11 cellular contexts compared by ENCODE assay signal in the genomic region with DNA sequence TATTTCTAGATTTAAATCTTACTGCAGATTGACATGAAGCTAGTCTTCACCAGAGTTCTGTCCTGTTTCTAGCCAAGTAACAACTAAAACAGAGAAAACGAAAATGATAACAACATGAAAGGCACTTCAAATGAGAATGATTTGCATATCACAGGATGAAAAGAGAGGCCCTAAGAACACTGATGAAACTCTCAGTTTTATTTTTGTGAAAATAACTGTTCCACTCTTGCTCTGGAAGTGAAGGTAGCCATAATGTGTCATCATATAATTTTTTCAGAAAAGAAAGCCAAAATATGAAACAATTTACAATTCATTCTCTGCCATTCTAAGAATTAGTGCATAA.
A peak's percentile ranks its signal among the peaks of the same experiment; 100 is the strongest.
DNase-seq lines count a peak whose midpoint lies in the region; ATAC-seq, FAIRE-seq and TF ChIP-seq lines count a peak whose summit lies in the region.
"Had no signal": no experiment of that assay in that cellular context is flagged by ENCODE, and none has a peak within 500 bp of the region (broad histone marks: within the 10 kb centered on the region; RNA-seq: fewer than 3 reads in every experiment).

No MANE protein-coding gene starts in this region.

- peak; percentile 55 for DNase-seq in GM13977 (ENCODE audit: low spot score)
- DNase-seq in GM19239 (ENCODE audit: insufficient read length, low spot score), result peak; percentile 18
- DNase-seq in head of caudate nucleus, result no peak
- DNase-seq in anterior cingulate cortex (lab: John Stamatoyannopoulos, UW), result no peak
- DNase-seq in ovary, result no peak
- DNase-seq: stimulated activated CD4-positive, alpha-beta T cell treated with anti-CD3 and anti-CD28 coated beads, Interleukin-4, amount 100 ng/mL, for 24 hours had no signal

- H3K4me3 ChIP-seq in ovary, result no peak overlapping the region
- H3K4me3 ChIP-seq: ascending aorta, GM23338 had no signal

- H3K36me3 Mint-ChIP-seq in stimulated activated memory B cell treated with anti-CD40 and anti-IgM and Interleukin-4, amounts not matched to agents 10 μg/mL and 1 μg/mL and 100 μg/mL, for 72 hours, result no peaks in the 10 kb centered on the region

- in situ Hi-C loops in GM13977 (cut with MboI; ENCODE audit: low pct_unique_long_range_greater_than_20kb, low sequenced_read_pairs, unreplicated experiment), result no loop called here

- no peak overlapping the region for H3K4me3 Mint-ChIP-seq in stimulated activated memory B cell treated with anti-CD40 and anti-IgM and Interleukin-4, amounts not matched to agents 10 μg/mL and 1 μg/mL and 100 μg/mL, for 72 hours
- H3K4me3 Mint-ChIP-seq: GM23338 had no signal

- H3K9me3 ChIP-seq in ovary, result no peaks in the 10 kb centered on the region
- H3K9me3 ChIP-seq: ascending aorta had no signal

- H3K9me3 Mint-ChIP-seq in stimulated activated memory B cell treated with anti-CD40 and anti-IgM and Interleukin-4, amounts not matched to agents 10 μg/mL and 1 μg/mL and 100 μg/mL, for 72 hours, result peaks cover 3% of the 10 kb centered on the region

- no peak for TF ChIP-seq POLR2A in ovary (IDR thresholded peaks at IDR 0.05)

- peaks cover 2% of the 10 kb centered on the region for H3K4me1 ChIP-seq in ovary (ENCODE audit: insufficient read depth)

- no peak for TF ChIP-seq EP300 in ovary (IDR thresholded peaks at IDR 0.05)

- H3K27ac ChIP-seq in ovary, result no peak overlapping the region

- TF ChIP-seq CTCF in GM13977 (IDR thresholded peaks at IDR 0.05; ENCODE audit: extremely low read depth, insufficient read depth, missing control alignments) (no peak), ovary (IDR thresholded peaks at IDR 0.05) (no peak)

- intact Hi-C loops in head of caudate nucleus (cut with DNase I) (no loop called here), ovary (cut with DNase I) (no loop called here)

- H3K27ac Mint-ChIP-seq in stimulated activated memory B cell treated with anti-CD40 and anti-IgM and Interleukin-4, amounts not matched to agents 10 μg/mL and 1 μg/mL and 100 μg/mL, for 72 hours, result no peak overlapping the region
- H3K27ac Mint-ChIP-seq: GM23338 had no signal

- no peaks in the 10 kb centered on the region for H3K36me3 ChIP-seq in ovary

- no peaks in the 10 kb centered on the region for H3K27me3 ChIP-seq in ovary
- H3K27me3 ChIP-seq: ascending aorta had no signal

- peak; percentile 99 for FAIRE-seq in GM19239 (lab: Jason Lieb, UNC)

- ATAC-seq in HG02763 (IDR thresholded peaks at IDR 0.05; ENCODE audit: unreplicated experiment) (peak; percentile 84), HG03565 (IDR thresholded peaks at IDR 0.05; ENCODE audit: unreplicated experiment) (peak; percentile 68)
- ATAC-seq in stimulated activated memory B cell treated with anti-CD40 and anti-IgM and Interleukin-4, amounts not matched to agents 10 μg/mL and 1 μg/mL and 100 μg/mL, for 72 hours, result no peak
- ATAC-seq: GM23338 had no signal

- 70 to 82% (median 75%) methylated on average over 1 of the region's 1 CpG for WGBS in ovary, 3 donors

- H3K4me1 Mint-ChIP-seq in stimulated activated memory B cell treated with anti-CD40 and anti-IgM and Interleukin-4, amounts not matched to agents 10 μg/mL and 1 μg/mL and 100 μg/mL, for 72 hours, result no peaks in the 10 kb centered on the region
- H3K4me1 Mint-ChIP-seq: GM23338 had no signal

- H3K27me3 Mint-ChIP-seq in stimulated activated memory B cell treated with anti-CD40 and anti-IgM and Interleukin-4, amounts not matched to agents 10 μg/mL and 1 μg/mL and 100 μg/mL, for 72 hours, result peaks cover 9% of the 10 kb centered on the region

Comparison
In these comparisons a context has a peak if more than half of its experiments do, and no peak if none do; other contexts are left out.
1. DNase-seq: peak in GM13977 (single experiment) and GM19239 (single experiment); none in head of caudate nucleus (0 of 42), anterior cingulate cortex (0 of 58) and ovary (0 of 5).